In genomic region chr20:10647471-10647870, GRCh38 we compare ENCODE assay signal across 10 cellular contexts. TPM values are rescaled to one million over a fixed set of nuclear protein-coding genes. Genes with fewer than 3 reads are reported as not detected.
DNase-seq lines count a peak whose midpoint lies in the region; ATAC-seq and TF ChIP-seq lines count a peak whose summit lies in the region.
"Had no signal": no experiment of that assay in that cellular context is flagged by ENCODE, and none has a peak within 500 bp of the region (broad histone marks: within the 10 kb centered on the region; RNA-seq: fewer than 3 reads in every experiment).

No MANE protein-coding gene starts in this region.

- no peak for DNase-seq in AG09309 (ENCODE audit: low read depth)
- no peak for DNase-seq in SK-N-MC (ENCODE audit: low read depth, low spot score)
- DNase-seq in glutamatergic neuron = peak; percentile 34
- DNase-seq in activated T-cell treated with anti-CD3 and anti-CD28 coated beads, Interleukin-2, amount 50 U/mL, for 4 hours = no peak
- DNase-seq in activated gamma-delta T cell treated with Interleukin-2 at 50 U/mL for 16 hours = no peak
- no peak for DNase-seq in activated CD8-positive, alpha-beta memory T cell treated with anti-CD3 and anti-CD28 coated beads for 24 hours
- DNase-seq: lower lobe of right lung had no signal

- peaks cover 7% of the 10 kb centered on the region; the same call in 1 of the 2 replicates for H3K36me3 ChIP-seq in SK-N-MC (ENCODE audit: insufficient read depth, low read length)

- H3K9me3 Mint-ChIP-seq in glutamatergic neuron (ENCODE audit: unreplicated experiment) = peaks cover under 1% of the 10 kb centered on the region
- H3K9me3 Mint-ChIP-seq in activated T-cell treated with anti-CD3 and anti-CD28 coated beads, Interleukin-2, amount 50 U/mL, for 4 hours = no peaks in the 10 kb centered on the region

- H3K4me3 Mint-ChIP-seq in glutamatergic neuron (ENCODE audit: unreplicated experiment) = no peak overlapping the region
- no peak overlapping the region for H3K4me3 Mint-ChIP-seq in activated T-cell treated with anti-CD3 and anti-CD28 coated beads, Interleukin-2, amount 50 U/mL, for 4 hours

- peaks cover 35% of the 10 kb centered on the region for H3K4me1 Mint-ChIP-seq in glutamatergic neuron (ENCODE audit: low read depth, unreplicated experiment)
- H3K4me1 Mint-ChIP-seq in activated T-cell treated with anti-CD3 and anti-CD28 coated beads, Interleukin-2, amount 50 U/mL, for 4 hours (ENCODE audit: low read depth) = no peaks in the 10 kb centered on the region

- H3K27ac Mint-ChIP-seq in glutamatergic neuron (ENCODE audit: unreplicated experiment) = no peak overlapping the region

- no peaks in the 10 kb centered on the region for H3K9me3 ChIP-seq in SK-N-MC (ENCODE audit: low read depth, low read length)
- H3K9me3 ChIP-seq: lower lobe of right lung, SJCRH30 had no signal

- H3K27ac ChIP-seq in SK-N-MC = peak overlapping the region; percentile 7; the same call in 1 of the 2 replicates
- H3K27ac ChIP-seq: lower lobe of right lung, SJCRH30 had no signal

- TF ChIP-seq CTCF in AG09309 (IDR thresholded peaks at IDR 0.05; ENCODE audit: control insufficient read depth, insufficient read depth, low read depth, low read length, missing control alignments) (peak; percentile 47), glutamatergic neuron (IDR thresholded peaks at IDR 0.05; ENCODE audit: partially characterized antibody, unreplicated experiment) (peak; percentile 35)

- no peak overlapping the region for H3K4me3 ChIP-seq in AG09309 (ENCODE audit: control insufficient read depth, low read depth, low read length)
- H3K4me3 ChIP-seq in SK-N-MC = peak overlapping the region; percentile 14
- H3K4me3 ChIP-seq: lower lobe of right lung, SJCRH30 had no signal

- H3K9ac ChIP-seq in SK-N-MC (ENCODE audit: insufficient read length) = no peak overlapping the region

- peak; percentile 53 for ATAC-seq in GM21526 (IDR thresholded peaks at IDR 0.05; ENCODE audit: low FRiP score, unreplicated experiment)
- no peak for ATAC-seq in HG03196 (IDR thresholded peaks at IDR 0.05; ENCODE audit: unreplicated experiment)
- ATAC-seq in activated T-cell treated with anti-CD3 and anti-CD28 coated beads, Interleukin-2, amount 50 U/mL, for 4 hours = no peak
- ATAC-seq: lower lobe of right lung had no signal

- H3K36me3 Mint-ChIP-seq in glutamatergic neuron (ENCODE audit: unreplicated experiment) = no peaks in the 10 kb centered on the region
- H3K36me3 Mint-ChIP-seq in activated T-cell treated with anti-CD3 and anti-CD28 coated beads, Interleukin-2, amount 50 U/mL, for 4 hours (ENCODE audit: insufficient read depth) = no peaks in the 10 kb centered on the region

- H3K27me3 Mint-ChIP-seq in glutamatergic neuron (ENCODE audit: unreplicated experiment) = no peaks in the 10 kb centered on the region
- H3K27me3 Mint-ChIP-seq in activated T-cell treated with anti-CD3 and anti-CD28 coated beads, Interleukin-2, amount 50 U/mL, for 4 hours (ENCODE audit: low read depth) = peaks cover 11% of the 10 kb centered on the region

RNA-seq across cellular contexts. Expression of gene JAG1, which starts 26.3 kb away (rescaled TPM):
- total RNA-seq in glutamatergic neuron (ENCODE audit: unreplicated experiment) = 11.4 TPM
- under 1 TPM; 0.33 to 0.47 (median 0.38) TPM for total RNA-seq in activated T-cell treated with anti-CD3 and anti-CD28 coated beads, Interleukin-2, amount 50 U/mL, for 4 hours
